1 cellular context compared by ENCODE assay signal in the genomic region with DNA sequence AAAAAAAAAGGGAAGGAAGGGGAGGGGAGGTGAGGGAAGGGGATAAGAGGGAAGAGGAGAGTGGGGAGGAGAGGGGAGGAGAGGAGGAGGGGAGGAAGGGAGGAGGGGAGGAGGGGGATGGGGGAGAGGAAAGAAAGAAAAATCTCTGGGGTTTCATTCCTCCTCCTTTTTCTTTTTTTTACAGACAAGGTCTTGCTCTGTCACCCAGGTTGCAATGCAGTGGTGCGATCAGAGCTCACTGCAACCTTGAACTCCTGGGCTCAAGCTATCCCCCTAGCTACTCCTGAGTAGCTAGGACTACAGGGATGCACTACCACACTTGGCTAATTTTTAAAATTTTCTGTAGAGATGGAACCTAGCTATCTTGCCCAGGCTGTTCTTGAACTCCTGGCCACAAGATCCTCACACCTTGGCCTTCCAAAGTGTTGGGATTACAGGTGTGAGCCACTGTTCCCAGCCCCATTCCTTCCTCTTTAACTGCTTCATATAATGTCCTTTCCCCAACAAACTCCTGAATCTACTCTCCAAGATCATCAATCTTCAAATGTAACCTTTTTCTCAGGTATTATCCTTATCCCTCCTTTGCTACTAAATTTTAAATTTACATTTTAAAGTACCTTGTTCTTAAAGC.
TF ChIP-seq lines count a peak whose summit lies in the region.

No MANE protein-coding gene starts in this region.

TF ChIP-seq in H1, 55 proteins besides CTCF, POLR2A, EP300 and RAD21:
- TF ChIP-seq JUND (IDR thresholded peaks at IDR 0.05; ENCODE audit: low read length) (no peak), TCF12 (IDR thresholded peaks at IDR 0.05; ENCODE audit: low read depth, low read length) (no peak), BRCA1 (IDR thresholded peaks at IDR 0.05; ENCODE audit: low read depth, low read length) (no peak)
TF ChIP-seq in H1: peak in this region for 0.
